Comparison of ENCODE assay signal across 8 cellular contexts in the genomic region with DNA sequence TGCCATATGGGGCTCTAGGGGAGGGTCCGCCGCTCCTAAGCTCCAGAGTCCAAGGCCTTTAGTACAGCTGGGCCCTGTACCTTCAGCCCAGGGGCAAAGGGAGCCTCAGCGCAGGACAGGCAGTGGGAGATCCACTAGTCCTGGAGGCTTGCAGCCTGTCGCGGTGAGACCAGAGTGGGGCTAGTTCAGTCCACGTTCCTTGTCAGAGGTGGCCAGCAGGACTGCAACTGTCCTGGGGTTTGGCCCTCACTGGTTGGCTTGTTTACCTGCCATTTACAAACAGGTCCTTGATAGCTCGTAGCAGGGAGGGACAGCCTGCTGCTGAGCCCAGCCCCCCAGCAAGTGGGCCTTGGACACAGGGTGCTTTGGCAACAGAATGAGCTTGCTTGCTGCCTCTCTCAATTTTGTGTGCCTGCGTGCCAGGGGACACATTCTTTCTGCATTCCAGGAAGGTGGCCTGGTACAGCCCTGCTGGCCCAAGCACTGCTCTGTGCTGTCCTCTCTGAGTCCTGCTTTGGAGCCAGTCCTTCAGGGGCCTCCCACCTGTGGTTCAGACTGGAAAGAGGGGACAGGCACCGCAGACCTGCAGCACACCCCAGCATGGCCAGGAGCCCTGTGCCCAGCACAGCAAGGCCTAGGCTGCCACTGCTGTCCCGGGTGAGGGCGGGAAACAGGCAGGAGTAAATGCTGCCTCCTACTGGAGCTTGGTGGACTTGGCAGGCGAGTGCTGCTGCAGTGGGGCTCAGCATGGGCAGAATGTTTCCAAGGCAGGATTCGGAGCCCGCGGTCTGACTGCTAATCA. TPM values are rescaled to one million over a fixed set of nuclear protein-coding genes. Genes with fewer than 3 reads are reported as not detected.
DNase-seq lines count a peak whose midpoint lies in the region; ATAC-seq and TF ChIP-seq lines count a peak whose summit lies in the region.

No MANE protein-coding gene starts in this region.

- peak; percentile 52 for TF ChIP-seq CTCF in lung (IDR thresholded peaks at IDR 0.05; ENCODE audit: control extremely low read depth, extremely low read depth)
- TF ChIP-seq CTCF in thoracic aorta (IDR thresholded peaks at IDR 0.05): peak; percentile 47

- DNase-seq in NK-92 treated with Interleukin-12 subunit alpha and Interleukin-12 subunit beta, amount 100 ng/mL, for 24 hours (lab: John Stamatoyannopoulos, UW): peak; percentile 12
- DNase-seq in NK-92 (lab: John Stamatoyannopoulos, UW; ENCODE audit: unreplicated experiment) (no peak), caudate nucleus (lab: John Stamatoyannopoulos, UW) (peak in 17 of 61 donors; percentile 9 to 37 (median 28)), lung (ENCODE audit: low spot score) (peak; percentile 59), thoracic aorta (ENCODE audit: low spot score) (no peak)

- H3K36me3 ChIP-seq in lung (ENCODE audit: control insufficient read depth in 2 of 2, insufficient read depth in 2 of 2, low read length in 2 of 2) (peaks cover 0 to 26% of the 10 kb centered on the region in 2 donors), thoracic aorta (peaks cover 19% of the 10 kb centered on the region)

- H3K9me3 ChIP-seq in lung (ENCODE audit: control insufficient read depth in 2 of 2, insufficient read depth in 1 of 2, low read length in 1 of 2) (no peaks in the 10 kb centered on the region), thoracic aorta (no peaks in the 10 kb centered on the region)

- H3K27me3 ChIP-seq in lung (ENCODE audit: control insufficient read depth, insufficient read depth) (no peaks in the 10 kb centered on the region), thoracic aorta (replicated peaks; ENCODE audit: insufficient read depth) (no peaks in the 10 kb centered on the region)

- peak overlapping the region; percentile 77 for H3K27ac ChIP-seq in caudate nucleus (ENCODE audit: low read depth, low read length)
- H3K27ac ChIP-seq in lung (ENCODE audit: low read depth in 1 of 2, low read length in 1 of 2): peak overlapping the region; percentile 24 to 84
- peak overlapping the region; percentile 60 to 71 for H3K27ac ChIP-seq in thoracic aorta

- H3K4me1 ChIP-seq in lung (ENCODE audit: control insufficient read depth in 2 of 2, insufficient read depth in 2 of 2, low read length in 2 of 2) (peaks cover 3 to 26% of the 10 kb centered on the region in 2 donors), thoracic aorta (ENCODE audit: control insufficient read depth in 1 of 2, low read depth in 2 of 2) (peaks cover 28 to 52% of the 10 kb centered on the region in 2 donors)

- WGBS in lung, 2 donors: 69 to 80% methylated on average over 15 of the region's 15 CpGs

- H3K4me3 ChIP-seq in lung (no peak overlapping the region), thoracic aorta (no peak overlapping the region)

- ATAC-seq in lung (ENCODE audit: insufficient read depth, low FRiP score) (peak; percentile 28), thoracic aorta (ENCODE audit: insufficient number of reproducible peaks, low FRiP score, low read depth) (no peak), HG02981 (IDR thresholded peaks at IDR 0.05; ENCODE audit: unreplicated experiment) (no peak), HG03469 (IDR thresholded peaks at IDR 0.05; ENCODE audit: unreplicated experiment) (no peak)

TF ChIP-seq in PFSK-1, 5 proteins besides CTCF, POLR2A, EP300 and RAD21:
- TF ChIP-seq, protein P1, sequence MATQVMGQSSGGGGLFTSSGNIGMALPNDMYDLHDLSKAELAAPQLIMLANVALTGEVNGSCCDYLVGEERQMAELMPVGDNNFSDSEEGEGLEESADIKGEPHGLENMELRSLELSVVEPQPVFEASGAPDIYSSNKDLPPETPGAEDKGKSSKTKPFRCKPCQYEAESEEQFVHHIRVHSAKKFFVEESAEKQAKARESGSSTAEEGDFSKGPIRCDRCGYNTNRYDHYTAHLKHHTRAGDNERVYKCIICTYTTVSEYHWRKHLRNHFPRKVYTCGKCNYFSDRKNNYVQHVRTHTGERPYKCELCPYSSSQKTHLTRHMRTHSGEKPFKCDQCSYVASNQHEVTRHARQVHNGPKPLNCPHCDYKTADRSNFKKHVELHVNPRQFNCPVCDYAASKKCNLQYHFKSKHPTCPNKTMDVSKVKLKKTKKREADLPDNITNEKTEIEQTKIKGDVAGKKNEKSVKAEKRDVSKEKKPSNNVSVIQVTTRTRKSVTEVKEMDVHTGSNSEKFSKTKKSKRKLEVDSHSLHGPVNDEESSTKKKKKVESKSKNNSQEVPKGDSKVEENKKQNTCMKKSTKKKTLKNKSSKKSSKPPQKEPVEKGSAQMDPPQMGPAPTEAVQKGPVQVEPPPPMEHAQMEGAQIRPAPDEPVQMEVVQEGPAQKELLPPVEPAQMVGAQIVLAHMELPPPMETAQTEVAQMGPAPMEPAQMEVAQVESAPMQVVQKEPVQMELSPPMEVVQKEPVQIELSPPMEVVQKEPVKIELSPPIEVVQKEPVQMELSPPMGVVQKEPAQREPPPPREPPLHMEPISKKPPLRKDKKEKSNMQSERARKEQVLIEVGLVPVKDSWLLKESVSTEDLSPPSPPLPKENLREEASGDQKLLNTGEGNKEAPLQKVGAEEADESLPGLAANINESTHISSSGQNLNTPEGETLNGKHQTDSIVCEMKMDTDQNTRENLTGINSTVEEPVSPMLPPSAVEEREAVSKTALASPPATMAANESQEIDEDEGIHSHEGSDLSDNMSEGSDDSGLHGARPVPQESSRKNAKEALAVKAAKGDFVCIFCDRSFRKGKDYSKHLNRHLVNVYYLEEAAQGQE (IDR thresholded peaks at IDR 0.05; ENCODE audit: insufficient read depth in 1 of 2, low read depth in 2 of 2, low read length in 2 of 2): no peak
- peak; percentile 31 for TF ChIP-seq FOXP2 (optimal IDR thresholded peaks at IDR 0.05; ENCODE audit: borderline replicate concordance, extremely low read depth, extremely low read length, insufficient read depth)

RNA-seq across cellular contexts. Expression of a gene that starts 15.2 kb away (rescaled TPM):
- 7.8 TPM for polyA plus RNA-seq in PFSK-1 (2012; ENCODE audit: insufficient read length, low read depth)
- total RNA-seq in lung (10 to 100 TPM; 43.1 to 59.8 TPM), thoracic aorta (10 to 100 TPM; 57.8 to 80.6 TPM)
- polyA plus RNA-seq in lung: 10 to 100 TPM; 21.5 to 22.6 TPM

RNA-seq across cellular contexts. Expression of a gene that starts 43.0 kb away (rescaled TPM):
- polyA plus RNA-seq in PFSK-1 (2012; ENCODE audit: insufficient read length, low read depth): 34.9 TPM
- 10 to 100 TPM in 1 of 2 donors, 1 to 10 TPM in 1; 9.5 to 23.8 TPM for total RNA-seq in lung
- 10 to 100 TPM; 19.5 to 25.9 TPM for polyA plus RNA-seq in lung
- 100 to 1,000 TPM; 107 to 171 TPM for total RNA-seq in thoracic aorta

Comparison
In these comparisons a context has a peak if more than half of its experiments do, and no peak if none do; other contexts are left out.
1. DNase-seq: peak in NK-92 treated with Interleukin-12 subunit alpha and Interleukin-12 subunit beta, amount 100 ng/mL, for 24 hours (single experiment) and lung (single experiment); none in NK-92 (single experiment) and thoracic aorta (single experiment).
2. RNA of a gene that starts 43.0 kb away (total RNA-seq): 107 to 171 TPM in thoracic aorta; 9.5 to 23.8 TPM in lung; every median in the first group is over 4 times any median in the second.
3. Peak in every context shown above with its lines, with median percentiles within 50 percentile points of each other: H3K27ac ChIP-seq.